In the genomic region with DNA sequence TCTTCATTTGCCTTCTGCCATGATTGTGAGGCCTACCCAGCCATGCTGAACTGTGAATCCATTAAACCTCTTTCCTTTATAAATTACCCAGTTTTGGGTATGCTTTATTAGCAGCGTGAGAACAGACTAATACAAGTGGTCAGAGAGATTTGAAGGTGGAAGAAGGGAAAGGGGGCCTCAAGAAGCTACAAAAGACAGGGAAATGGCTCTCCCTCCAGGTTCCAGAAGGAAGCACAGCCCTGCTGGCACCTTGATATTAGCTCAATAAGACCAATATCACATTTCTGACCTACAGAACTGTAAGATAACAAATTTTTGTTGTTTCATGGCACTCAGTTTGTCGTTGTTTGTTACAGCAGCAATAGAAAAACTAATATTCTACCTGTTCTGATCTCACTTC, we compare ENCODE assay signal across 20 cellular contexts.
A peak's percentile ranks its signal among the peaks of the same experiment; 100 is the strongest.
DNase-seq lines count a peak whose midpoint lies in the region; ATAC-seq, FAIRE-seq and TF ChIP-seq lines count a peak whose summit lies in the region.
"Had no signal": no experiment of that assay in that cellular context is flagged by ENCODE, and none has a peak within 500 bp of the region (broad histone marks: within the 10 kb centered on the region; RNA-seq: fewer than 3 reads in every experiment).

No MANE protein-coding gene starts in this region.

- H3K79me1 ChIP-seq in H1 (ENCODE audit: low read depth, low read length) = no peaks in the 10 kb centered on the region
- no peaks in the 10 kb centered on the region for H3K79me1 ChIP-seq in mesendoderm (ENCODE audit: low read length)

- FAIRE-seq in H1 (lab: Jason Lieb, UNC) = no peak
- FAIRE-seq: GM12878, GM19239 had no signal

- H3K23me2 ChIP-seq in H1 (ENCODE audit: low read depth, low read length) = no peaks in the 10 kb centered on the region

- H3K4me1 ChIP-seq in GM23338 (ENCODE audit: insufficient read depth) (no peaks in the 10 kb centered on the region), H1 (replicated peaks in 1 of 4; ENCODE audit: control insufficient read depth in 3 of 4, insufficient read depth in 4 of 4, low read length in 3 of 4) (no peaks in the 10 kb centered on the region), mesendoderm (ENCODE audit: control insufficient read depth, low read depth, low read length) (no peaks in the 10 kb centered on the region)
- H3K4me1 ChIP-seq: BLaER1 treated with 17β-estradiol and CSF1 and Interleukin-3, amounts not matched to agents 10 nM and 100 nM had no signal

- no peak overlapping the region for H3K9ac ChIP-seq in H1 (replicated peaks in 1 of 4; ENCODE audit: extremely low read depth in 1 of 4, low read depth in 3 of 4, low read length in 3 of 4)
- no peak overlapping the region for H3K9ac ChIP-seq in mesendoderm (ENCODE audit: low read length)
- H3K9ac ChIP-seq: BLaER1 treated with 17β-estradiol and CSF1 and Interleukin-3, amounts not matched to agents 10 nM and 100 nM had no signal

- H2BK5ac ChIP-seq in H1 (ENCODE audit: low read depth, low read length) = no peak overlapping the region
- H2BK5ac ChIP-seq in mesendoderm (ENCODE audit: low read length) = no peak overlapping the region

- no peak overlapping the region for H2BK20ac ChIP-seq in H1 (ENCODE audit: low read length)

- H3K23ac ChIP-seq in H1 (ENCODE audit: insufficient read length) (no peak overlapping the region), mesendoderm (ENCODE audit: low read length) (no peak overlapping the region)

- H3K36me3 ChIP-seq in GM23338 (ENCODE audit: insufficient read depth) (no peaks in the 10 kb centered on the region), H1 (ENCODE audit: control insufficient read depth in 2 of 4, insufficient read depth in 4 of 4, low read length in 3 of 4) (no peaks in the 10 kb centered on the region; a peak in 1 of 8 replicates), mesendoderm (ENCODE audit: control insufficient read depth, insufficient read depth, low read length) (no peaks in the 10 kb centered on the region)
- H3K36me3 ChIP-seq: BLaER1 treated with 17β-estradiol and CSF1 and Interleukin-3, amounts not matched to agents 10 nM and 100 nM had no signal

- no peaks in the 10 kb centered on the region for H3K9me2 ChIP-seq in GM23338 (ENCODE audit: insufficient read depth)

- no peaks in the 10 kb centered on the region for H3K9me3 Mint-ChIP-seq in GM23338
- peaks cover 6% of the 10 kb centered on the region for H3K9me3 Mint-ChIP-seq in chondrocyte (ENCODE audit: low read depth)

- H3K79me2 ChIP-seq in GM23338 (replicated peaks; ENCODE audit: insufficient read depth) (no peaks in the 10 kb centered on the region), H1 (ENCODE audit: control insufficient read depth in 1 of 2, insufficient read depth in 2 of 2, low read length in 2 of 2) (no peaks in the 10 kb centered on the region), mesendoderm (ENCODE audit: control insufficient read depth, insufficient read depth, low read length) (no peaks in the 10 kb centered on the region)

- H3K4me3 Mint-ChIP-seq in GM23338 (no peak overlapping the region), chondrocyte (ENCODE audit: unreplicated experiment) (no peak overlapping the region)
- H3K4me3 Mint-ChIP-seq: B cell; CD14-positive monocyte; CD4-positive, alpha-beta T cell; CD8-positive, alpha-beta memory T cell had no signal

- TF ChIP-seq CTCF in GM23338 (conservative IDR thresholded peaks at IDR 0.05; ENCODE audit: low read depth in 2 of 2) = peak; percentile 29 to 48; a peak in 3 of 4 replicates
- TF ChIP-seq CTCF in H1 (IDR thresholded peaks at IDR 0.05; ENCODE audit: control extremely low read depth in 1 of 3, insufficient read depth in 1 of 3, low read depth in 1 of 3, low read length in 3 of 3) = peak in 2 of 3 experiments; percentile 13 to 39; a peak in 2 of 4 replicates
- no peak for TF ChIP-seq CTCF in chondrocyte (IDR thresholded peaks at IDR 0.05)

- no peak overlapping the region for H4K5ac ChIP-seq in H1 (ENCODE audit: insufficient read length, low read depth, low read length)
- H4K5ac ChIP-seq in mesendoderm (ENCODE audit: low read length) = no peak overlapping the region

- ATAC-seq in GM23338 = no peak
- ATAC-seq: GM12878, HCT116 had no signal

- DNase-seq in GM23338 (ENCODE audit: low spot score) = peak; percentile 25
- DNase-seq in H1 (ENCODE audit: low read depth in 1 of 2, low spot score in 2 of 2) = no peak
- peak; percentile 8 for DNase-seq in mesendoderm
- DNase-seq in kidney glomerular epithelial cell (lab: John Stamatoyannopoulos, UW) = no peak
- no peak for DNase-seq in chondrocyte (ENCODE audit: low spot score)
- no peak for DNase-seq in KG1 (lab: John Stamatoyannopoulos, UW)
- DNase-seq: CD4-positive, alpha-beta T cell; CD8-positive, alpha-beta memory T cell; DMS 273 treated with DMSO at 0.1 percent for 48 hours; DMS79; EL; GDM1; GOT3; H7 had no signal

- no peak overlapping the region for H3K56ac ChIP-seq in H1 (replicated peaks; ENCODE audit: insufficient read length, low read depth, low read length)
- H3K56ac ChIP-seq in mesendoderm (ENCODE audit: low read length) = no peak overlapping the region

- H3K4ac ChIP-seq in H1 (replicated peaks; ENCODE audit: insufficient read length, low read depth, low read length) (no peak overlapping the region), mesendoderm (ENCODE audit: low read depth, low read length) (no peak overlapping the region)

- H3K27me3 Mint-ChIP-seq in GM23338 (ENCODE audit: insufficient read depth, low read depth, poor library complexity) (no peaks in the 10 kb centered on the region), chondrocyte (ENCODE audit: low read depth) (no peaks in the 10 kb centered on the region)
- H3K27me3 Mint-ChIP-seq: B cell had no signal

- POLR2A ChIA-PET in H1 (lab: Charles Lee; ENCODE audit: partially characterized antibody) = no interaction called here

- H3K36me3 Mint-ChIP-seq in GM23338 (ENCODE audit: low read depth) = no peaks in the 10 kb centered on the region
- H3K36me3 Mint-ChIP-seq in chondrocyte (ENCODE audit: low read depth) = no peaks in the 10 kb centered on the region
- H3K36me3 Mint-ChIP-seq: CD14-positive monocyte; CD8-positive, alpha-beta memory T cell had no signal

- no peaks in the 10 kb centered on the region for H3K9me3 ChIP-seq in H1 (ENCODE audit: insufficient read depth in 2 of 2, low read depth in 1 of 2, low read length in 1 of 2)
- H3K9me3 ChIP-seq: BLaER1 treated with 17β-estradiol and CSF1 and Interleukin-3, amounts not matched to agents 10 nM and 100 nM had no signal

- H3K4me3 ChIP-seq in GM23338 (no peak overlapping the region), H1 (ENCODE audit: extremely low read depth in 1 of 4, insufficient read depth in 2 of 4, low read depth in 3 of 4, low read length in 4 of 4) (no peak overlapping the region), mesendoderm (ENCODE audit: low read length) (no peak overlapping the region)
- H3K4me3 ChIP-seq: BLaER1 treated with 17β-estradiol and CSF1 and Interleukin-3, amounts not matched to agents 10 nM and 100 nM; GM12878 had no signal

- H3K4me1 Mint-ChIP-seq in GM23338 (no peaks in the 10 kb centered on the region), chondrocyte (ENCODE audit: low read depth) (peaks cover 24% of the 10 kb centered on the region)
- H3K4me1 Mint-ChIP-seq: B cell; CD14-positive monocyte; CD8-positive, alpha-beta memory T cell had no signal

- H3K27ac Mint-ChIP-seq in GM23338 (no peak overlapping the region), chondrocyte (ENCODE audit: unreplicated experiment) (no peak overlapping the region)
- H3K27ac Mint-ChIP-seq: B cell; CD14-positive monocyte; CD4-positive, alpha-beta T cell had no signal

- H4K91ac ChIP-seq in H1 (replicated peaks; ENCODE audit: insufficient read length, low read length) = no peak overlapping the region

- H3K4me2 ChIP-seq in GM23338 (no peak overlapping the region), H1 (ENCODE audit: insufficient read depth in 1 of 2, low read depth in 2 of 2, low read length in 2 of 2) (no peak overlapping the region), mesendoderm (ENCODE audit: low read length) (no peak overlapping the region)
- H3K4me2 ChIP-seq: BLaER1 treated with 17β-estradiol and CSF1 and Interleukin-3, amounts not matched to agents 10 nM and 100 nM had no signal

- CTCF ChIA-PET in H1 (lab: Charles Lee; ENCODE audit: partially characterized antibody) = interaction anchor here (1.0 to 1.7 kb wide), 3 partner anchors 9 to 14 kb away, joined by 3 to 12 read pairs (median 3); no protein-coding TSS in a partner anchor

- H3K27ac ChIP-seq in GM23338 (ENCODE audit: low read depth) (no peak overlapping the region), H1 (ENCODE audit: low read depth, low read length) (no peak overlapping the region), mesendoderm (ENCODE audit: low read depth, low read length) (no peak overlapping the region)
- H3K27ac ChIP-seq: BLaER1 treated with 17β-estradiol and CSF1 and Interleukin-3, amounts not matched to agents 10 nM and 100 nM had no signal

- H3K18ac ChIP-seq in H1 (ENCODE audit: extremely low read depth, low read length) (no peak overlapping the region), mesendoderm (ENCODE audit: low read length) (no peak overlapping the region)

- no peaks in the 10 kb centered on the region for H4K20me1 ChIP-seq in GM23338 (replicated peaks; ENCODE audit: insufficient read depth)
- no peaks in the 10 kb centered on the region for H4K20me1 ChIP-seq in H1 (replicated peaks in 1 of 2; ENCODE audit: control insufficient read depth in 1 of 2, insufficient read depth in 2 of 2, low read length in 2 of 2)
- H4K20me1 ChIP-seq: BLaER1 treated with 17β-estradiol and CSF1 and Interleukin-3, amounts not matched to agents 10 nM and 100 nM had no signal

- H4K8ac ChIP-seq in H1 (ENCODE audit: extremely low read depth, insufficient read depth, low read length) (no peak overlapping the region), mesendoderm (ENCODE audit: low read depth, low read length) (no peak overlapping the region)

- H2AK5ac ChIP-seq in H1 (ENCODE audit: low read depth, low read length) (no peak overlapping the region), mesendoderm (ENCODE audit: low read length) (no peak overlapping the region)

- H2BK12ac ChIP-seq in H1 (ENCODE audit: low read depth, low read length) = no peak overlapping the region

- TF ChIP-seq EP300 in H1 (IDR thresholded peaks at IDR 0.05; ENCODE audit: borderline replicate concordance in 1 of 2, low read depth in 2 of 2, low read length in 2 of 2) = no peak

- WGBS in H1 (ENCODE audit: extremely low coverage in 1 of 2, insufficient coverage in 1 of 2, insufficient read length in 1 of 2, insufficient replicate concordance in 2 of 2, low coverage in 1 of 2, low lambda C conversion rate in 2 of 2, missing lambda C conversion rate in 1 of 2), 2 experiments = 90% methylated on average over 2 of the region's 2 CpGs; no CpG with 5 or more reads in 1 of the 2 experiments
- no CpG with 5 or more reads among the region's 2 CpGs for WGBS in mesendoderm (ENCODE audit: extremely low coverage, insufficient coverage, low lambda C conversion rate)

- no peak for TF ChIP-seq POLR2A in H1 (IDR thresholded peaks at IDR 0.05; ENCODE audit: control extremely low read depth in 1 of 2, low read depth in 2 of 2, low read length in 2 of 2)

- H2AFZ ChIP-seq in GM23338 (no peak overlapping the region), H1 (ENCODE audit: low read length) (no peak overlapping the region)

- peak; percentile 57 to 61 for TF ChIP-seq RAD21 in H1 (IDR thresholded peaks at IDR 0.05 in 1 of 2, conservative IDR thresholded peaks at IDR 0.05 in 1 of 2; ENCODE audit: low read depth in 2 of 2, low read length in 2 of 2)

- no peak overlapping the region for H2BK120ac ChIP-seq in H1 (replicated peaks; ENCODE audit: low read depth, low read length)
- no peak overlapping the region for H2BK120ac ChIP-seq in mesendoderm (ENCODE audit: low read depth, low read length)

- H3K27me3 ChIP-seq in GM23338 (ENCODE audit: insufficient read depth) (no peaks in the 10 kb centered on the region), H1 (replicated peaks in 1 of 4; ENCODE audit: control insufficient read depth in 3 of 4, extremely low read depth in 1 of 4, insufficient read depth in 3 of 4, low read length in 3 of 4) (no peaks in the 10 kb centered on the region), mesendoderm (ENCODE audit: insufficient read depth, low read length, poor library complexity) (no peaks in the 10 kb centered on the region)
- H3K27me3 ChIP-seq: BLaER1 treated with 17β-estradiol and CSF1 and Interleukin-3, amounts not matched to agents 10 nM and 100 nM had no signal

- H2BK15ac ChIP-seq in H1 (ENCODE audit: low read length) (no peak overlapping the region), mesendoderm (replicated peaks; ENCODE audit: low read depth) (no peak overlapping the region)

- no peaks in the 10 kb centered on the region for H3F3A ChIP-seq in GM23338 (replicated peaks; ENCODE audit: low read depth)

- no peak overlapping the region for H3K14ac ChIP-seq in H1 (ENCODE audit: insufficient read length)

Comparison
In these comparisons a context has a peak if more than half of its experiments do, and no peak if none do; other contexts are left out.
1. DNase-seq: peak in GM23338 (single experiment) and mesendoderm (single experiment); none in H1 (0 of 2), kidney glomerular epithelial cell (single experiment), chondrocyte (single experiment) and KG1 (single experiment).